Comparison of ENCODE assay signal across 9 cellular contexts in genomic region chr12:26434299-26434915, GRCh38.
DNase-seq lines count a peak whose midpoint lies in the region; ATAC-seq and TF ChIP-seq lines count a peak whose summit lies in the region.
"Had no signal": no experiment of that assay in that cellular context is flagged by ENCODE, and none has a peak within 500 bp of the region (broad histone marks: within the 10 kb centered on the region; RNA-seq: fewer than 3 reads in every experiment).

No MANE protein-coding gene starts in this region.

- no peaks in the 10 kb centered on the region for H3K9me3 Mint-ChIP-seq in endothelial cell (ENCODE audit: unreplicated experiment)

- CTCF ChIA-PET in PC-9 (lab: Charles Lee), result no interaction called here

- H3F3A ChIP-seq in PC-9 (ENCODE audit: insufficient read depth, low read depth), result no peaks in the 10 kb centered on the region

- peak; percentile 79 for ATAC-seq in mucosa of descending colon

- no peak overlapping the region for H2AFZ ChIP-seq in PC-9

- peaks cover 36% of the 10 kb centered on the region for H3K4me1 Mint-ChIP-seq in endothelial cell (ENCODE audit: unreplicated experiment)

- no peaks in the 10 kb centered on the region for H4K20me1 ChIP-seq in PC-9 (ENCODE audit: insufficient read depth)

- H3K27me3 ChIP-seq in PC-9 (ENCODE audit: insufficient read depth, low read depth), result no peaks in the 10 kb centered on the region

- DNase-seq in AML-193 (lab: John Stamatoyannopoulos, UW) (peak; percentile 70 to 73), GM13977 (ENCODE audit: low spot score) (peak; percentile 20), PC-9 (peak; percentile 40 to 55), endothelial cell (ENCODE audit: low spot score) (peak; percentile 41), mucosa of descending colon (peak in 1 of 3 donors; percentile 52), DMS79 (lab: John Stamatoyannopoulos, UW) (no peak)
- DNase-seq in Jurkat, Clone E6-1 (ENCODE audit: low read depth, low spot score), result peak; percentile 33
- no peak for DNase-seq in stimulated activated naive CD4-positive, alpha-beta T cell treated with Interleukin-2 at 50 U/mL for 16 hours (lab: John Stamatoyannopoulos, UW)
- DNase-seq: left cardiac atrium had no signal

- H3K4me1 ChIP-seq in PC-9 (replicated peaks; ENCODE audit: insufficient read depth) (peaks cover 5% of the 10 kb centered on the region; the same call in 1 of the 2 replicates), mucosa of descending colon (ENCODE audit: low read depth) (no peaks in the 10 kb centered on the region)

- H3K4me3 Mint-ChIP-seq in endothelial cell (ENCODE audit: unreplicated experiment), result no peak overlapping the region

- no peak overlapping the region for H3K4me2 ChIP-seq in PC-9

- in situ Hi-C loops in GM13977 (cut with MboI; ENCODE audit: low pct_unique_long_range_greater_than_20kb, low sequenced_read_pairs, unreplicated experiment), result no loop called here

- H3K27ac ChIP-seq in PC-9, result no peak overlapping the region

- POLR2A ChIA-PET in PC-9 (lab: Charles Lee; ENCODE audit: unreplicated experiment), result no interaction called here

- intact Hi-C loops in PC-9 (cut with micrococcal nuclease; ENCODE audit: unreplicated experiment), result loop anchor here (1.0 kb wide), 2 partner anchors 217 to 311 kb away; no protein-coding TSS in a partner anchor
- intact Hi-C loops in mucosa of descending colon (cut with DNase I, micrococcal nuclease), result no loop called here

- no TSS peak for BruUV-seq in PC-9 (replicated peaks; lab: Mats Ljungman, UMichigan)

- H3K4me3 ChIP-seq in Jurkat, Clone E6-1 (ENCODE audit: low read length), result no peak overlapping the region
- H3K4me3 ChIP-seq in PC-9 (no peak overlapping the region), mucosa of descending colon (no peak overlapping the region)

- H3K36me3 ChIP-seq in PC-9 (ENCODE audit: low read depth) (no peaks in the 10 kb centered on the region), mucosa of descending colon (ENCODE audit: low read depth) (no peaks in the 10 kb centered on the region)

- H3K27me3 Mint-ChIP-seq in endothelial cell (ENCODE audit: unreplicated experiment), result no peaks in the 10 kb centered on the region

- H3K36me3 Mint-ChIP-seq in endothelial cell (ENCODE audit: low read depth, unreplicated experiment), result no peaks in the 10 kb centered on the region

- H3K79me2 ChIP-seq in PC-9 (ENCODE audit: low read depth), result no peaks in the 10 kb centered on the region

- H3K9me2 ChIP-seq in PC-9 (ENCODE audit: insufficient read depth), result no peaks in the 10 kb centered on the region

- H3K9me3 ChIP-seq in PC-9 (ENCODE audit: insufficient read depth, low read depth), result no peaks in the 10 kb centered on the region
- H3K9me3 ChIP-seq in mucosa of descending colon, result no peaks in the 10 kb centered on the region

- no peak overlapping the region for H3K27ac Mint-ChIP-seq in endothelial cell (ENCODE audit: unreplicated experiment)

- TF ChIP-seq CTCF in GM13977 (IDR thresholded peaks at IDR 0.05; ENCODE audit: extremely low read depth, insufficient read depth, missing control alignments) (peak; percentile 60), PC-9 (conservative IDR thresholded peaks at IDR 0.05) (peak; percentile 69), endothelial cell (IDR thresholded peaks at IDR 0.05; ENCODE audit: unreplicated experiment) (peak; percentile 73), mucosa of descending colon (IDR thresholded peaks at IDR 0.05) (peak; percentile 13)

Comparison
In these comparisons a context has a peak if more than half of its experiments do, and no peak if none do; other contexts are left out.
1. DNase-seq: peak in AML-193 (2 of 2), GM13977 (single experiment), Jurkat, Clone E6-1 (single experiment), PC-9 (2 of 2) and endothelial cell (single experiment); none in DMS79 (single experiment) and stimulated activated naive CD4-positive, alpha-beta T cell treated with Interleukin-2 at 50 U/mL for 16 hours (single experiment).
2. CTCF ChIP-seq: peak in every context shown above with its lines; median percentile 73 in endothelial cell; 69 in PC-9; 60 in GM13977; 13 in mucosa of descending colon.